ENCODE assay signal across 9 cellular contexts in the genomic region with DNA sequence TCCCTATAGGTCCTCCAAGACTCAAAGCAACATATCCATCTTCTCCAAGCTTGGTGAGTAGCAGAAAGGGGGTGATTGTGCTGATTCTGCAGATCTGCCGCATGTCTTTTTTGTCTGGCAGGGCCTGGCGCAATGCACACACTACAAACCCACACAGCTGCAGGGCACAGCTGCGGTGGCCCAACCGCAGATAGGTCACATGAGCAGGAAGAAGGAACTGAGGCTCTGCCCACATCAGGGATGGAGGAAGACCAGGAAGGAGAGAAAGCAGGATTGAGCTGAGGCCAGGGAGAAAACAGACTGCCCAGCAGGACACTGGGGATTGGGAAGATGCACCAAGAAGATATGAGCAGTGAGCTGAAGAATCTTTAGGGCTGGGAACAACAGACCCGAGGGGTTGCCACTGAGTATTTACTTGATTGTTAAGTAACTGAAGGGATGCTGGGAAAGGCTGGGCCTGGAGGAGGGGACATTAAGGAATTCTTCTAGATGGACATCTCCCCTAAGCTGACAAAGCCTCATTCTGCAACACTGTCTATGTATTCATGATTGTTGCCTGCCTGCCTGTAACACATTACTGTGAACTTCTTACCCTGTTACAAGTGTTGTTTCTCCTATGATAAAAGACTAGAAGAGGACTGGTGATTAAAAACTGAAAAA.
DNase-seq lines count a peak whose midpoint lies in the region; ATAC-seq, FAIRE-seq and TF ChIP-seq lines count a peak whose summit lies in the region.
"Had no signal": no experiment of that assay in that cellular context is flagged by ENCODE, and none has a peak within 500 bp of the region (broad histone marks: within the 10 kb centered on the region; RNA-seq: fewer than 3 reads in every experiment).

No MANE protein-coding gene starts in this region.

- no peaks in the 10 kb centered on the region for H3K9me3 ChIP-seq in SK-N-SH
- H3K9me3 ChIP-seq in keratinocyte (ENCODE audit: control insufficient read depth, low read depth, low read length), result no peaks in the 10 kb centered on the region
- H3K9me3 ChIP-seq in thymus (ENCODE audit: control insufficient read depth), result no peaks in the 10 kb centered on the region
- H3K9me3 ChIP-seq: neutrophil had no signal

- CTCF ChIA-PET in SK-N-SH (lab: Yijun Ruan, JAX), result interaction anchor here (0.7 to 1.8 kb wide), 4 partner anchors 12 to 105 kb away, joined by 3 to 6 read pairs (median 5); no protein-coding TSS in a partner anchor

- H3K79me2 ChIP-seq in SK-N-SH (ENCODE audit: insufficient read depth) (peaks cover 64% of the 10 kb centered on the region), keratinocyte (ENCODE audit: control insufficient read depth, insufficient read depth, low read length) (no peaks in the 10 kb centered on the region)

- peaks cover 8 to 24% of the 10 kb centered on the region in 2 experiments for H3K36me3 ChIP-seq in SK-N-SH (replicated peaks in 1 of 2; ENCODE audit: control insufficient read depth in 1 of 2, insufficient read depth in 2 of 2, low read length in 1 of 2)
- H3K36me3 ChIP-seq in keratinocyte (ENCODE audit: control insufficient read depth in 2 of 2, extremely low read depth in 1 of 2, insufficient read depth in 2 of 2, low read length in 2 of 2), result no peaks in the 10 kb centered on the region
- H3K36me3 ChIP-seq in thymus (ENCODE audit: control insufficient read depth, insufficient read depth), result no peaks in the 10 kb centered on the region
- H3K36me3 ChIP-seq: neutrophil had no signal

- H3K27ac ChIP-seq in SK-N-SH (ENCODE audit: low read depth in 2 of 2, low read length in 1 of 2) (peak overlapping the region; percentile 45 to 74), keratinocyte (ENCODE audit: control insufficient read depth, insufficient read depth, low read length) (no peak overlapping the region), thymus (ENCODE audit: low read depth) (peak overlapping the region; percentile 84)
- H3K27ac ChIP-seq: neutrophil had no signal

- H3K9me2 ChIP-seq in SK-N-SH, result no peaks in the 10 kb centered on the region

- no peaks in the 10 kb centered on the region for H3K27me3 ChIP-seq in SK-N-SH (ENCODE audit: insufficient read depth)
- H3K27me3 ChIP-seq in keratinocyte (ENCODE audit: control insufficient read depth, extremely low read depth, insufficient read depth, low read length), result no peaks in the 10 kb centered on the region
- H3K27me3 ChIP-seq in thymus (ENCODE audit: control insufficient read depth, insufficient read depth), result no peaks in the 10 kb centered on the region
- H3K27me3 ChIP-seq: neutrophil had no signal

- WGBS in SK-N-SH (ENCODE audit: low lambda C conversion rate), result 92% methylated on average over 5 of the region's 5 CpGs
- 12% methylated on average over 5 of the region's 5 CpGs for WGBS in thymus

- peak overlapping the region; percentile 10; the same call in 1 of the 2 replicates for H3K4me2 ChIP-seq in SK-N-SH
- no peak overlapping the region for H3K4me2 ChIP-seq in keratinocyte (ENCODE audit: control insufficient read depth, extremely low read depth, insufficient read depth, low read depth, low read length)

- peaks cover 34% of the 10 kb centered on the region for H3F3A ChIP-seq in SK-N-SH (replicated peaks; ENCODE audit: insufficient read depth)

- no peak for FAIRE-seq in keratinocyte (lab: Jason Lieb, UNC)

- DNase-seq in SK-N-SH, result no peak
- peak; percentile 79 for DNase-seq in SW480 (ENCODE audit: low spot score)
- DNase-seq in keratinocyte (ENCODE audit: low read depth, low spot score), result no peak

- H3K9ac ChIP-seq in SK-N-SH (peak overlapping the region; percentile 24; the same call in 1 of the 2 replicates), keratinocyte (ENCODE audit: control insufficient read depth, extremely low read depth, insufficient read depth, low read length) (no peak overlapping the region)

- H3K9me1 ChIP-seq in keratinocyte (ENCODE audit: control insufficient read depth, extremely low read depth, insufficient read depth, low read length), result no peaks in the 10 kb centered on the region

- no peak overlapping the region for H3K4me3 ChIP-seq in SK-N-SH (ENCODE audit: low read depth in 2 of 2, low read length in 1 of 2)
- H3K4me3 ChIP-seq in keratinocyte (ENCODE audit: control insufficient read depth in 2 of 3, extremely low read depth in 1 of 3, insufficient read depth in 2 of 3, low read depth in 1 of 3, low read length in 3 of 3), result no peak overlapping the region
- H3K4me3 ChIP-seq in thymus (ENCODE audit: low read length), result peak overlapping the region; percentile 37

- H2AFZ ChIP-seq in SK-N-SH (ENCODE audit: low read depth) (no peak overlapping the region), keratinocyte (ENCODE audit: control insufficient read depth, low read length) (peak overlapping the region; percentile 21)

- H4K20me1 ChIP-seq in SK-N-SH (ENCODE audit: insufficient read depth) (no peaks in the 10 kb centered on the region), keratinocyte (ENCODE audit: control insufficient read depth, extremely low read depth, insufficient read depth, low read length) (no peaks in the 10 kb centered on the region)

- TF ChIP-seq EP300 in SK-N-SH (IDR thresholded peaks at IDR 0.05; ENCODE audit: borderline replicate concordance in 1 of 2, low read depth in 1 of 2, low read length in 1 of 2), result no peak

- POLR2A ChIA-PET in SK-N-SH (lab: Yijun Ruan, JAX), result no interaction called here

- no peak for ATAC-seq in SK-N-SH treated with all-trans-retinoic acid at 6 μM for 48 hours
- ATAC-seq in GM21529 (IDR thresholded peaks at IDR 0.05; ENCODE audit: unreplicated experiment), result no peak
- no peak for ATAC-seq in HG03469 (IDR thresholded peaks at IDR 0.05; ENCODE audit: unreplicated experiment)
- ATAC-seq in GM18519 (IDR thresholded peaks at IDR 0.05; ENCODE audit: low FRiP score, unreplicated experiment), result no peak

- TF ChIP-seq CTCF in SK-N-SH (IDR thresholded peaks at IDR 0.05) (no peak), keratinocyte (optimal IDR thresholded peaks at IDR 0.05 in 1 of 3, IDR thresholded peaks at IDR 0.05 in 1 of 3, conservative IDR thresholded peaks at IDR 0.05 in 1 of 3; ENCODE audit: extremely low read depth in 1 of 3, insufficient read depth in 2 of 3, low read length in 3 of 3) (no peak)

- dilution Hi-C loops in keratinocyte (cut with MboI; ENCODE audit: extremely low pct_ligation_motif_present, low sequenced_read_pairs), result no loop called here

- TF ChIP-seq RAD21 in SK-N-SH (IDR thresholded peaks at IDR 0.05; ENCODE audit: low read length), result no peak

- H3K4me1 ChIP-seq in SK-N-SH (ENCODE audit: control insufficient read depth in 1 of 2, insufficient read depth in 2 of 2, low read depth in 1 of 2, low read length in 1 of 2), result peaks cover 34 to 57% of the 10 kb centered on the region in 2 experiments
- H3K4me1 ChIP-seq in keratinocyte (ENCODE audit: control insufficient read depth, extremely low read depth, insufficient read depth, low read length), result no peaks in the 10 kb centered on the region
- peaks cover 49% of the 10 kb centered on the region for H3K4me1 ChIP-seq in thymus (ENCODE audit: control insufficient read depth, insufficient read depth, low read length)

TF ChIP-seq in SK-N-SH, 30 proteins besides CTCF, POLR2A, EP300 and RAD21:
- TF ChIP-seq NFIC (IDR thresholded peaks at IDR 0.05; ENCODE audit: borderline replicate concordance) (no peak), ELF1 (IDR thresholded peaks at IDR 0.05) (no peak)

TF ChIP-seq in SK-N-SH treated with all-trans-retinoic acid at 6 μM for 48 hours, 23 proteins besides CTCF, POLR2A, EP300 and RAD21:
- no peak for TF ChIP-seq PPARA (CRISPR knock-in tag; IDR thresholded peaks at IDR 0.05; ENCODE audit: borderline replicate concordance)
- no peak for TF ChIP-seq ZNF565 (CRISPR knock-in tag; conservative IDR thresholded peaks at IDR 0.05; ENCODE audit: low read depth)
- no peak for TF ChIP-seq ISL1 (CRISPR knock-in tag; IDR thresholded peaks at IDR 0.05)
- TF ChIP-seq BACH2 (CRISPR knock-in tag; IDR thresholded peaks at IDR 0.05; ENCODE audit: borderline replicate concordance), result no peak
- TF ChIP-seq GLIS3 (CRISPR knock-in tag; IDR thresholded peaks at IDR 0.05), result no peak
- no peak for TF ChIP-seq RARB (CRISPR knock-in tag; IDR thresholded peaks at IDR 0.05)
TF ChIP-seq in SK-N-SH treated with all-trans-retinoic acid at 6 μM for 48 hours: peak in this region for 0.
